20 cellular contexts compared by ENCODE assay signal in genomic region chr15:79412429-79412828, GRCh38.
"Had no signal": no experiment of that assay in that cellular context is flagged by ENCODE, and none has a peak within 500 bp of the region (broad histone marks: within the 10 kb centered on the region; RNA-seq: fewer than 3 reads in every experiment).

No MANE protein-coding gene starts in this region.

- H3K9ac ChIP-seq: SK-N-SH had no signal

- H3K4me3 ChIP-seq: MG63 had no signal

- H3K36me3 ChIP-seq: MG63 had no signal

- H3K4me2 ChIP-seq: SK-N-SH had no signal

- ATAC-seq: Panc1, PC-3 had no signal

- H3K9me3 ChIP-seq: MG63, SK-N-SH had no signal

- H3K27ac ChIP-seq: RWPE1 had no signal

- H3K27me3 ChIP-seq: MG63 had no signal

- DNase-seq: KBM-7, MG63, NCI-H1092, NCI-H1105 treated with DMSO at 0.1 percent for 48 hours, NCI-H1436, NCI-H187, NCI-H2029, NCI-H2081 treated with DMSO at 0.1 percent for 48 hours, NCI-H2171, NCI-H226, NCI-H446, NCI-H510A, NCI-H524 treated with DMSO at 0.1 percent for 48 hours, NCI-H69, NCI-H774, PC-3, SHP77, SK-N-SH had no signal
